ENCODE assay signal across 1 cellular context in genomic region chr4:184287697-184288255, GRCh38.
TF ChIP-seq lines count a peak whose summit lies in the region.

No MANE protein-coding gene starts in this region.

TF ChIP-seq in HepG2, 621 proteins besides CTCF, POLR2A, EP300 and RAD21 (continued from another document and continues in another):
- TF ChIP-seq ETS1 (CRISPR knock-in tag; IDR thresholded peaks at IDR 0.05) (no peak), SKIL (CRISPR knock-in tag; IDR thresholded peaks at IDR 0.05; ENCODE audit: borderline replicate concordance) (no peak), SRY (CRISPR knock-in tag; IDR thresholded peaks at IDR 0.05) (no peak), ZNF597 (CRISPR knock-in tag; IDR thresholded peaks at IDR 0.05) (no peak), ZNF709 (CRISPR knock-in tag; IDR thresholded peaks at IDR 0.05) (no peak), ZNF513 (CRISPR knock-in tag; conservative IDR thresholded peaks at IDR 0.05) (no peak), GMEB2 (CRISPR knock-in tag; IDR thresholded peaks at IDR 0.05; ENCODE audit: low read depth) (no peak), RELA (CRISPR knock-in tag; IDR thresholded peaks at IDR 0.05) (no peak), MAFK (conservative IDR thresholded peaks at IDR 0.05 in 1 of 2, IDR thresholded peaks at IDR 0.05 in 1 of 2; ENCODE audit: low read length in 2 of 2) (no peak), NPAS2 (CRISPR knock-in tag; IDR thresholded peaks at IDR 0.05; ENCODE audit: borderline replicate concordance) (no peak), SSRP1 (CRISPR knock-in tag; IDR thresholded peaks at IDR 0.05) (no peak), ZNF337 (CRISPR knock-in tag; IDR thresholded peaks at IDR 0.05; ENCODE audit: borderline replicate concordance, low read depth) (no peak), SALL1 (CRISPR knock-in tag; IDR thresholded peaks at IDR 0.05) (peak; percentile 47; the same call in 1 of the 2 replicates), ZNF609 (CRISPR knock-in tag; IDR thresholded peaks at IDR 0.05; ENCODE audit: borderline replicate concordance) (no peak), ZNF503 (CRISPR knock-in tag; IDR thresholded peaks at IDR 0.05) (no peak), SMARCE1 (IDR thresholded peaks at IDR 0.05; ENCODE audit: borderline replicate concordance) (no peak), KDM5B (CRISPR knock-in tag; IDR thresholded peaks at IDR 0.05; ENCODE audit: borderline replicate concordance) (no peak), NR2F2 (IDR thresholded peaks at IDR 0.05; ENCODE audit: borderline replicate concordance, low read depth) (no peak), ZNF407 (CRISPR knock-in tag; IDR thresholded peaks at IDR 0.05; ENCODE audit: not compliant biosample characterization) (no peak), LBX2 (CRISPR knock-in tag; IDR thresholded peaks at IDR 0.05; ENCODE audit: borderline replicate concordance) (no peak), ZNF878 (CRISPR knock-in tag; IDR thresholded peaks at IDR 0.05) (no peak), ZNF550 (CRISPR knock-in tag; IDR thresholded peaks at IDR 0.05; ENCODE audit: borderline replicate concordance) (no peak), HINFP (CRISPR knock-in tag; IDR thresholded peaks at IDR 0.05; ENCODE audit: low read depth) (no peak), RAD51 (IDR thresholded peaks at IDR 0.05; ENCODE audit: borderline replicate concordance) (no peak)
